Comparison of ENCODE assay signal across 20 cellular contexts in the genomic region with DNA sequence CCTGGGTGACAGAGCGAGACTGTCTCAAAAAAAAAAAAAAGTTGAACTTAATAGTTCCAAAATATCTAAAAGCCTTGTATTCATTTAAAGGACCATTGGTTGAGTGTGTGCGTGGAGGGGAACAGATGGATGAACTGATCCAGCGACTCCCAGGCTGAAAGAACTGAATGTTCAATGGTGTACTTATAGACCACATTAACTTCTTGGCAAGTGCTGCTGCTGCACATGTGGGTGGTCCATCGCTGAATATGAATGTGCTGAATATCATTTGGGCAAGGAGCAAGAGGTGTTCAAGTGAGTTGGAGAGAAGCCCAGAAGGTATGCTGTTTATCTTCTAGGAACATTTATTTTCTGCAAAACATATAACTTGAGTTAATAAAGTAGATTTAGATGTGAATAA.
DNase-seq lines count a peak whose midpoint lies in the region.
"Had no signal": no experiment of that assay in that cellular context is flagged by ENCODE, and none has a peak within 500 bp of the region (broad histone marks: within the 10 kb centered on the region; RNA-seq: fewer than 3 reads in every experiment).

No MANE protein-coding gene starts in this region.

- H3K9me3 ChIP-seq in SJCRH30 (replicated peaks) = no peaks in the 10 kb centered on the region

- peak; percentile 23 for DNase-seq in NCI-H1105 treated with DMSO at 0.1 percent for 48 hours (lab: John Stamatoyannopoulos, UW)
- DNase-seq in NCI-H1105 (lab: John Stamatoyannopoulos, UW) = no peak
- DNase-seq in SJCRH30 = peak; percentile 50 to 72
- peak; percentile 17 for DNase-seq in pons (ENCODE audit: low spot score)
- no peak for DNase-seq in posterior vena cava (ENCODE audit: low spot score)
- no peak for DNase-seq in COLO829 (ENCODE audit: low spot score)
- DNase-seq: Calu3; CD4-positive, CD25-positive, alpha-beta regulatory T cell; CD8-positive, alpha-beta T cell; COR-L47; DMS53; EL; GDM1; GM23248; H7; HCEC 1CT had no signal

- no peaks in the 10 kb centered on the region for H3K27me3 ChIP-seq in SJCRH30
- H3K27me3 ChIP-seq: BLaER1 had no signal

- intact Hi-C loops in posterior vena cava (cut with DNase I) = no loop called here

- no peaks in the 10 kb centered on the region for H3K36me3 ChIP-seq in SJCRH30
- H3K36me3 ChIP-seq: BLaER1 had no signal

- H3K4me1 ChIP-seq in SJCRH30 = peaks cover 7% of the 10 kb centered on the region; the same call in 1 of the 2 replicates
- H3K4me1 ChIP-seq: BLaER1 had no signal

- peak overlapping the region; percentile 7; the same call in 1 of the 2 replicates for H3K4me3 ChIP-seq in SJCRH30
- H3K4me3 ChIP-seq: BLaER1, GM12878, GM23248 had no signal

- H3K27ac ChIP-seq in SJCRH30 = peak overlapping the region; percentile 41; the same call in 1 of the 2 replicates
- H3K27ac ChIP-seq: 22Rv1, BLaER1, C4-2B, GM23248 had no signal

Comparison
In these comparisons a context has a peak if more than half of its experiments do, and no peak if none do; other contexts are left out.
1. DNase-seq: peak in NCI-H1105 treated with DMSO at 0.1 percent for 48 hours (single experiment), SJCRH30 (2 of 2) and pons (single experiment); none in NCI-H1105 (single experiment), posterior vena cava (single experiment) and COLO829 (single experiment).